1 cellular context compared by ENCODE assay signal in genomic region chr6:146028250-146028789, GRCh38.
TF ChIP-seq lines count a peak whose summit lies in the region.

No MANE protein-coding gene starts in this region.

TF ChIP-seq in GM23338, 12 proteins besides CTCF, POLR2A, EP300 and RAD21 (continued from another document):
- no peak for TF ChIP-seq ZNF462 (CRISPR knock-in tag; IDR thresholded peaks at IDR 0.05)
